Comparison of ENCODE assay signal across 8 cellular contexts in the genomic region with DNA sequence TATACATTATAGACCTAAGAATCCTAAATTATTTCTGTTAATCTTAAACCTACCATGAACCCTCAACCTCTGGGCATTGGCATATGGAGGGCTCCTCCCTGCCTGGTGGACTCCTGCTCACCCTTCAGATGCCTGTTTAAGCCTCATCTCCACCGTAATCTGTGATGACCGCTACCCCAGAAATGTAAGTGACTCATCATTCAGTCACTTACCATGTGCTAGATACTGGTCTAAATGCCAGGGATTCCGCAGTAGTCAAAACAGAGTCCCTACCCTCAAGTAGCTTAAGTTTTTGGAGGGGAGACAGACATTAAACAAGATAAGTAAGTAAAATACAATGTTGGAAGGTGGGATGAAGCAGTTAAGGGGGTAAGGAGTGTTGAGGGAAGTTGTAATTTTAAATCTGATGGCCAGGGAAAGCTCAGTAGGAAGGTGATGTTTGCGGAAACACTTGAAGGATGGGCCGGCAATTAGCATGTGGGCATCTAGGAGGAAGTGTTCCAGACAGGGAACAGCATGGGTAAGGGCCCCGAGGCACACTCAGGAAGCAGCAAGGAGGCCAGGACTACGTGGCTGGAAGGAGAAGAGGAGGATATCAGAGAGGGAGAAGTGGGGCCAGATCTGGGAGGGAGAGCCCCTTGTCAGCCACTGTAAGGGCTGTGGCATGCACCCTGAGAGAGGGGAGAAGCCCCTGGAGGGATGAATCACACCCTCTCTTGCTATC.
DNase-seq lines count a peak whose midpoint lies in the region; ATAC-seq, FAIRE-seq and TF ChIP-seq lines count a peak whose summit lies in the region.
"Had no signal": no experiment of that assay in that cellular context is flagged by ENCODE, and none has a peak within 500 bp of the region (broad histone marks: within the 10 kb centered on the region; RNA-seq: fewer than 3 reads in every experiment).

No MANE protein-coding gene starts in this region.

- H2AFZ ChIP-seq in K562 (ENCODE audit: low read depth, low read length) = no peak overlapping the region

- H4K20me1 ChIP-seq in K562 (replicated peaks; ENCODE audit: control insufficient read depth, insufficient read depth, low read length) = no peaks in the 10 kb centered on the region

- in situ Hi-C loops in K562 (cut with MboI) = no loop called here

- no peak for TF ChIP-seq EP300 in K562 (IDR thresholded peaks at IDR 0.05; ENCODE audit: low read length)
- peak in 1 of 2 donors; percentile 6 for TF ChIP-seq EP300 in tibial nerve (IDR thresholded peaks at IDR 0.05)

- H3K79me2 ChIP-seq in K562 (ENCODE audit: control insufficient read depth, insufficient read depth, low read length) = no peaks in the 10 kb centered on the region

- intact Hi-C loops in K562 (cut with micrococcal nuclease) (no loop called here), tibial artery (cut with DNase I; ENCODE audit: low total_unique reads) (no loop called here)

- peak; percentile 77 for DNase-seq in HPDE6-E6E7 (ENCODE audit: extremely low spot score)
- DNase-seq in K562 (ENCODE audit: extremely low read depth in 1 of 4, low spot score in 3 of 4) = no peak
- DNase-seq in tibial nerve (ENCODE audit: low spot score in 2 of 2) = no peak
- DNase-seq in tibial artery = no peak
- no peak for DNase-seq in activated CD4-positive, CD25-positive, alpha-beta regulatory T cell treated with anti-CD3 and anti-CD28 coated beads, Interleukin-2, amount 50 U/mL, for 72 hours
- DNase-seq: activated T-cell treated with anti-CD3 and anti-CD28 coated beads, Interleukin-2, amount 50 U/mL, for 72 hours had no signal

- H3K4me3 ChIP-seq in K562 (no peak overlapping the region), liver (ENCODE audit: low read depth in 1 of 3, low read length in 3 of 3) (no peak overlapping the region), tibial nerve (no peak overlapping the region), tibial artery (no peak overlapping the region)

- H3K9me3 ChIP-seq in K562 (replicated peaks; ENCODE audit: control insufficient read depth, insufficient read depth, low read depth, low read length) (no peaks in the 10 kb centered on the region), liver (ENCODE audit: control insufficient read depth in 4 of 4, low read length in 3 of 4) (no peaks in the 10 kb centered on the region), tibial nerve (no peaks in the 10 kb centered on the region), tibial artery (no peaks in the 10 kb centered on the region)

- TF ChIP-seq RAD21 in K562 (CRISPR knock-in tag; conservative IDR thresholded peaks at IDR 0.05 in 1 of 2, IDR thresholded peaks at IDR 0.05 in 1 of 2) (no peak), liver (IDR thresholded peaks at IDR 0.05) (no peak)

- H3K9ac ChIP-seq in K562 (ENCODE audit: insufficient read depth in 1 of 2, low read depth in 2 of 2, low read length in 2 of 2) = no peak overlapping the region
- no peak overlapping the region for H3K9ac ChIP-seq in liver (ENCODE audit: low read depth in 1 of 2, low read length in 2 of 2)

- H3K36me3 ChIP-seq in K562 (ENCODE audit: control insufficient read depth, insufficient read depth, low read length) (no peaks in the 10 kb centered on the region), liver (ENCODE audit: control insufficient read depth in 4 of 4, insufficient read depth in 3 of 4, low read depth in 1 of 4, low read length in 3 of 4) (peaks cover 0 to 7% (median 5%) of the 10 kb centered on the region in 4 donors), tibial nerve (no peaks in the 10 kb centered on the region), tibial artery (no peaks in the 10 kb centered on the region)

- H3K4me1 ChIP-seq in K562 (replicated peaks in 1 of 2; ENCODE audit: control insufficient read depth in 2 of 2, insufficient read depth in 2 of 2, low read length in 2 of 2) (no peaks in the 10 kb centered on the region), liver (ENCODE audit: control insufficient read depth in 4 of 4, insufficient read depth in 4 of 4, low read length in 3 of 4) (peaks cover 9 to 24% (median 17%) of the 10 kb centered on the region in 4 donors), tibial nerve (peaks cover 3 to 99% (median 55%) of the 10 kb centered on the region in 4 donors), tibial artery (peaks cover 0 to 26% (median 12%) of the 10 kb centered on the region in 4 donors)

- no peaks in the 10 kb centered on the region for H3K9me1 ChIP-seq in K562 (ENCODE audit: control insufficient read depth, insufficient read depth, low read length)

- 5% methylated on average over 7 of the region's 7 CpGs for WGBS in K562 (ENCODE audit: insufficient coverage, low coverage, missing lambda C conversion rate)
- WGBS in liver = 87% methylated on average over 7 of the region's 7 CpGs
- WGBS in tibial nerve, 2 donors = 72 to 82% methylated on average over 7 of the region's 7 CpGs

- H3K27me3 ChIP-seq in K562 (ENCODE audit: control insufficient read depth in 2 of 2, insufficient read depth in 2 of 2, low read length in 2 of 2) = peaks cover 6% of the 10 kb centered on the region in 2 experiments; a peak in 4 of 5 replicates
- H3K27me3 ChIP-seq in liver (ENCODE audit: control insufficient read depth in 4 of 4, insufficient read depth in 4 of 4, low read length in 3 of 4) = no peaks in the 10 kb centered on the region
- no peaks in the 10 kb centered on the region for H3K27me3 ChIP-seq in tibial nerve
- no peaks in the 10 kb centered on the region for H3K27me3 ChIP-seq in tibial artery

- no peak for TF ChIP-seq CTCF in K562 (IDR thresholded peaks at IDR 0.05 in 2 of 3, conservative IDR thresholded peaks at IDR 0.05 in 1 of 3; ENCODE audit: insufficient read depth in 2 of 3, low read depth in 1 of 3, low read length in 3 of 3)
- TF ChIP-seq CTCF in liver (IDR thresholded peaks at IDR 0.05; ENCODE audit: low read depth, low read length, missing input control) = no peak
- TF ChIP-seq CTCF in tibial nerve (IDR thresholded peaks at IDR 0.05) = no peak
- TF ChIP-seq CTCF in tibial artery (IDR thresholded peaks at IDR 0.05) = no peak

- no TSS peak for BruUV-seq in K562 (replicated peaks; lab: Mats Ljungman, UMichigan)

- H3K4me2 ChIP-seq in K562 (ENCODE audit: insufficient read depth, low read length) = no peak overlapping the region

- ATAC-seq in K562 (no peak), GM19328 (IDR thresholded peaks at IDR 0.05; ENCODE audit: unreplicated experiment) (no peak)

- CTCF ChIA-PET in K562 (lab: Yijun Ruan, JAX; ENCODE audit: low intra/inter-chr PET ratio) = no interaction called here

- H3K27ac ChIP-seq in K562 (ENCODE audit: extremely low read depth, low read depth, low read length) = no peak overlapping the region
- peak overlapping the region; percentile 76 to 78 for H3K27ac ChIP-seq in liver (ENCODE audit: low read depth in 1 of 2, low read length in 2 of 2)
- peak overlapping the region; percentile 58 to 92 (median 76) for H3K27ac ChIP-seq in tibial nerve
- H3K27ac ChIP-seq in tibial artery = peak overlapping the region in 1 of 2 donors; percentile 58

- FAIRE-seq in K562 (lab: Jason Lieb, UNC) = no peak

- no peak for TF ChIP-seq POLR2A in K562 (conservative IDR thresholded peaks at IDR 0.05)
- no peak for TF ChIP-seq POLR2A in tibial nerve (IDR thresholded peaks at IDR 0.05)

- POLR2A ChIA-PET in K562 (lab: Yijun Ruan, JAX) = interaction anchor here (1.1 kb wide), 1 partner anchor 10 kb away, joined by 3 read pairs; no protein-coding TSS in a partner anchor

TF ChIP-seq in K562, 482 proteins besides CTCF, POLR2A, EP300 and RAD21 (continues in another document):
- no peak for TF ChIP-seq BDP1 (IDR thresholded peaks at IDR 0.05; ENCODE audit: insufficient read depth, insufficient read length)
- no peak for TF ChIP-seq SIRT6 (IDR thresholded peaks at IDR 0.05; ENCODE audit: low read depth, low read length)
- TF ChIP-seq SOX6 (IDR thresholded peaks at IDR 0.05) = no peak
- peak; percentile 76; the same call in 1 of the 2 replicates for TF ChIP-seq JUN (IDR thresholded peaks at IDR 0.05; ENCODE audit: borderline replicate concordance, low read depth, low read length)
- no peak for TF ChIP-seq JUN (CRISPR knock-in tag; IDR thresholded peaks at IDR 0.05; ENCODE audit: borderline replicate concordance)
- TF ChIP-seq KDM2B (CRISPR knock-in tag; IDR thresholded peaks at IDR 0.05) = no peak
- no peak for TF ChIP-seq TFAM (CRISPR knock-in tag; conservative IDR thresholded peaks at IDR 0.05)
- TF ChIP-seq CSDE1 (IDR thresholded peaks at IDR 0.05) = no peak
- TF ChIP-seq RUNX1 (IDR thresholded peaks at IDR 0.05; ENCODE audit: low read depth) = no peak
- TF ChIP-seq ZC3H11A (IDR thresholded peaks at IDR 0.05; ENCODE audit: low read depth, low read length) = no peak

TF ChIP-seq in liver, 16 proteins besides CTCF, POLR2A, EP300 and RAD21 (continues in another document):
- TF ChIP-seq HNF4A (conservative IDR thresholded peaks at IDR 0.05) (no peak), NR2F2 (IDR thresholded peaks at IDR 0.05) (no peak), JUND (IDR thresholded peaks at IDR 0.05) (no peak), HNF4G (IDR thresholded peaks at IDR 0.05) (no peak), FOXA1 (IDR thresholded peaks at IDR 0.05) (no peak), TAF1 (conservative IDR thresholded peaks at IDR 0.05) (no peak), YY1 (IDR thresholded peaks at IDR 0.05) (no peak), FOXA2 (IDR thresholded peaks at IDR 0.05) (no peak), SP1 (IDR thresholded peaks at IDR 0.05) (no peak)
- TF ChIP-seq, protein P1, sequence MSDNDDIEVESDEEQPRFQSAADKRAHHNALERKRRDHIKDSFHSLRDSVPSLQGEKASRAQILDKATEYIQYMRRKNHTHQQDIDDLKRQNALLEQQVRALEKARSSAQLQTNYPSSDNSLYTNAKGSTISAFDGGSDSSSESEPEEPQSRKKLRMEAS (IDR thresholded peaks at IDR 0.05) = no peak
- TF ChIP-seq, protein P2, sequence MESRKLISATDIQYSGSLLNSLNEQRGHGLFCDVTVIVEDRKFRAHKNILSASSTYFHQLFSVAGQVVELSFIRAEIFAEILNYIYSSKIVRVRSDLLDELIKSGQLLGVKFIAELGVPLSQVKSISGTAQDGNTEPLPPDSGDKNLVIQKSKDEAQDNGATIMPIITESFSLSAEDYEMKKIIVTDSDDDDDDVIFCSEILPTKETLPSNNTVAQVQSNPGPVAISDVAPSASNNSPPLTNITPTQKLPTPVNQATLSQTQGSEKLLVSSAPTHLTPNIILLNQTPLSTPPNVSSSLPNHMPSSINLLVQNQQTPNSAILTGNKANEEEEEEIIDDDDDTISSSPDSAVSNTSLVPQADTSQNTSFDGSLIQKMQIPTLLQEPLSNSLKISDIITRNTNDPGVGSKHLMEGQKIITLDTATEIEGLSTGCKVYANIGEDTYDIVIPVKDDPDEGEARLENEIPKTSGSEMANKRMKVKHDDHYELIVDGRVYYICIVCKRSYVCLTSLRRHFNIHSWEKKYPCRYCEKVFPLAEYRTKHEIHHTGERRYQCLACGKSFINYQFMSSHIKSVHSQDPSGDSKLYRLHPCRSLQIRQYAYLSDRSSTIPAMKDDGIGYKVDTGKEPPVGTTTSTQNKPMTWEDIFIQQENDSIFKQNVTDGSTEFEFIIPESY (IDR thresholded peaks at IDR 0.05) = no peak
